8 cellular contexts compared by ENCODE assay signal in the genomic region with DNA sequence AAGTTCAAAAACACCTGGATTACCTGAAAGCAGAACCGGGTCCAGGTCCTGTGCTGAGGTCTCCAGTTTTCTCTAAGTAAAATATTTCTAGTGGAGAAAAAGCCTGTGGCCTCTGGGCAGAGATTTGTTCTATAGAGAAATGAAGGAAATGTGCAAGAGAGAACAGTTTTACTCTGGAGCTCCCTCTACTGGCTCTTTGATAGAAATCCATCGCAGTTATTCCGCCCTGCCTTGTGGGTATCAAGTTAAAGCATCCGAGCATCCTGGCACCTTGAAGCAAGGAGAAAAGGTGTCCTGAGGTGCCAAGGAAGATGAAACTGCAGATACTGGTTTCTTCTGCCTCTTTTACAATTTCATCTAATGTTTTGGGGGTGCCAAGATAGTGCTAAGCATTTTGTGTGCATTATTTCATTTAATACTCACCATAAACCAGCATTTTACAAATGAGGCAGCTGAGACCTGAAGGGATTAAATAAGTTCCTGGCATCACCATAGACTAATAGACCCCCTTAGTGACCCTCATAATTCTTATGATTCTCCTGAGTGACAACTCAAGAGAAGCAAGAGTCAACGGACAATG.
DNase-seq lines count a peak whose midpoint lies in the region; ATAC-seq and TF ChIP-seq lines count a peak whose summit lies in the region.

No MANE protein-coding gene starts in this region.

- intact Hi-C loops in Right ventricle myocardium superior (cut with DNase I): no loop called here
- intact Hi-C loops in Right ventricle myocardium inferior (cut with DNase I): no loop called here

- DNase-seq in Right ventricle myocardium superior (no peak), Right ventricle myocardium inferior (ENCODE audit: missing footprints) (no peak), NCI-H82 (lab: John Stamatoyannopoulos, UW) (peak; percentile 77), cardiac fibroblast (ENCODE audit: low read depth in 2 of 2) (peak; percentile 69 to 73), mesothelial cell of epicardium (ENCODE audit: low spot score in 2 of 2, unreplicated experiment in 2 of 2) (no peak)
- no peak for DNase-seq in activated T-cell treated with anti-CD3 and anti-CD28 coated beads, Interleukin-2, amount 50 U/mL, for 72 hours

- H3K4me3 ChIP-seq in cardiac fibroblast (replicated peaks in 1 of 2; ENCODE audit: low read depth in 2 of 2, low read length in 2 of 2): no peak overlapping the region

- peaks cover 93% of the 10 kb centered on the region for H3K27me3 Mint-ChIP-seq in mesothelial cell of epicardium (ENCODE audit: low read depth)
- H3K27me3 Mint-ChIP-seq in activated T-cell treated with anti-CD3 and anti-CD28 coated beads, Interleukin-2, amount 50 U/mL, for 72 hours (ENCODE audit: low read depth): peaks cover 60% of the 10 kb centered on the region

- no peak overlapping the region for H3K4me3 Mint-ChIP-seq in mesothelial cell of epicardium
- no peak overlapping the region for H3K4me3 Mint-ChIP-seq in activated T-cell treated with anti-CD3 and anti-CD28 coated beads, Interleukin-2, amount 50 U/mL, for 72 hours

- H3K4me1 Mint-ChIP-seq in mesothelial cell of epicardium: no peaks in the 10 kb centered on the region
- no peaks in the 10 kb centered on the region for H3K4me1 Mint-ChIP-seq in activated T-cell treated with anti-CD3 and anti-CD28 coated beads, Interleukin-2, amount 50 U/mL, for 72 hours (ENCODE audit: low read depth)

- TF ChIP-seq CTCF in cardiac fibroblast (IDR thresholded peaks at IDR 0.05; ENCODE audit: low read depth, low read length) (peak; percentile 68), mesothelial cell of epicardium (IDR thresholded peaks at IDR 0.05; ENCODE audit: unreplicated experiment) (peak; percentile 68)

- no peaks in the 10 kb centered on the region for H3K36me3 Mint-ChIP-seq in mesothelial cell of epicardium
- no peaks in the 10 kb centered on the region for H3K36me3 Mint-ChIP-seq in activated T-cell treated with anti-CD3 and anti-CD28 coated beads, Interleukin-2, amount 50 U/mL, for 72 hours (ENCODE audit: insufficient read depth in 2 of 2)

- no peak overlapping the region for H3K27ac Mint-ChIP-seq in mesothelial cell of epicardium
- H3K27ac Mint-ChIP-seq in activated T-cell treated with anti-CD3 and anti-CD28 coated beads, Interleukin-2, amount 50 U/mL, for 72 hours: no peak overlapping the region

- peak; percentile 57 for ATAC-seq in Right ventricle myocardium superior (ENCODE audit: poor library complexity)
- no peak for ATAC-seq in Right ventricle myocardium inferior
- peak; percentile 83 for ATAC-seq in HG03354 (IDR thresholded peaks at IDR 0.05; ENCODE audit: poor library complexity, severe bottlenecking, unreplicated experiment)
- no peak for ATAC-seq in GM19395 (IDR thresholded peaks at IDR 0.05; ENCODE audit: unreplicated experiment)
- no peak for ATAC-seq in activated T-cell treated with anti-CD3 and anti-CD28 coated beads, Interleukin-2, amount 50 U/mL, for 72 hours (replicated peaks in 1 of 2)

- H3K9me3 Mint-ChIP-seq in mesothelial cell of epicardium: no peaks in the 10 kb centered on the region
- no peaks in the 10 kb centered on the region for H3K9me3 Mint-ChIP-seq in activated T-cell treated with anti-CD3 and anti-CD28 coated beads, Interleukin-2, amount 50 U/mL, for 72 hours

Comparison
In these comparisons a context has a peak if more than half of its experiments do, and no peak if none do; other contexts are left out.
1. ATAC-seq: peak in Right ventricle myocardium superior (single experiment) and HG03354 (single experiment); none in Right ventricle myocardium inferior (single experiment), GM19395 (single experiment) and activated T-cell treated with anti-CD3 and anti-CD28 coated beads, Interleukin-2, amount 50 U/mL, for 72 hours (0 of 2).
2. DNase-seq: peak in NCI-H82 (single experiment) and cardiac fibroblast (2 of 2); none in Right ventricle myocardium superior (single experiment), Right ventricle myocardium inferior (single experiment), mesothelial cell of epicardium (0 of 2) and activated T-cell treated with anti-CD3 and anti-CD28 coated beads, Interleukin-2, amount 50 U/mL, for 72 hours (0 of 2).